7 cellular contexts compared by ENCODE assay signal in genomic region chr2:144431384-144431783, GRCh38.
DNase-seq lines count a peak whose midpoint lies in the region; ATAC-seq and TF ChIP-seq lines count a peak whose summit lies in the region.

No MANE protein-coding gene starts in this region.

- H3K4me3 ChIP-seq in KMS-11 (IDR thresholded peaks at IDR 0.05; ENCODE audit: insufficient read depth, low read depth, low read length), result peak overlapping the region; percentile 41
- H3K4me3 ChIP-seq in SJSA1, result no peak overlapping the region
- no peak overlapping the region for H3K4me3 ChIP-seq in testis

- DNase-seq in SJSA1 (ENCODE audit: low read depth in 1 of 2, low spot score in 2 of 2), result no peak
- peak; percentile 43 for DNase-seq in left kidney (ENCODE audit: low read depth, low spot score)
- DNase-seq in testis, result no peak
- no peak for DNase-seq in left lobe of liver (ENCODE audit: low spot score)
- DNase-seq in D341Med (ENCODE audit: low spot score), result no peak
- no peak for DNase-seq in activated T-cell treated with anti-CD3 and anti-CD28 coated beads for 4 hours

- H3K36me3 ChIP-seq in KMS-11 (ENCODE audit: insufficient read depth), result no peaks in the 10 kb centered on the region
- peaks cover 21% of the 10 kb centered on the region for H3K36me3 ChIP-seq in SJSA1
- H3K36me3 ChIP-seq in testis (ENCODE audit: low read depth, missing control alignments), result no peaks in the 10 kb centered on the region

- 40 to 62% methylated on average over 8 of the region's 8 CpGs for WGBS in testis, 2 donors

- H3K9ac ChIP-seq in KMS-11, result peak overlapping the region; percentile 92

- H3K4me2 ChIP-seq in KMS-11, result peak overlapping the region; percentile 91

- no peaks in the 10 kb centered on the region for H3K27me3 ChIP-seq in KMS-11 (ENCODE audit: insufficient read depth, low read depth)
- H3K27me3 ChIP-seq in SJSA1 (replicated peaks), result no peaks in the 10 kb centered on the region
- H3K27me3 ChIP-seq in testis, result no peaks in the 10 kb centered on the region

- no peak overlapping the region for H2AFZ ChIP-seq in KMS-11 (ENCODE audit: low read depth)

- ATAC-seq in left lobe of liver, result no peak

- H4K20me1 ChIP-seq in KMS-11 (ENCODE audit: insufficient read depth), result no peaks in the 10 kb centered on the region

- TF ChIP-seq POLR2A in testis (IDR thresholded peaks at IDR 0.05), result no peak

- peaks cover 63% of the 10 kb centered on the region for H3K4me1 ChIP-seq in KMS-11 (ENCODE audit: low read depth, poor library complexity, severe bottlenecking)
- H3K4me1 ChIP-seq in SJSA1 (replicated peaks), result peaks cover 49% of the 10 kb centered on the region
- H3K4me1 ChIP-seq in testis, result peaks cover 39% of the 10 kb centered on the region

- no peak for TF ChIP-seq CTCF in KMS-11 (conservative IDR thresholded peaks at IDR 0.05; ENCODE audit: low read depth, low read length)
- TF ChIP-seq CTCF in testis (IDR thresholded peaks at IDR 0.05), result no peak

- no peaks in the 10 kb centered on the region for H3K9me3 ChIP-seq in SJSA1 (replicated peaks)
- no peaks in the 10 kb centered on the region for H3K9me3 ChIP-seq in testis

- 0 out of 2 replicates have a peak, but pooled peaks cover 9% of the 10 kb centered on the region for H3K79me2 ChIP-seq in KMS-11 (ENCODE audit: insufficient read depth, low read depth)

- peak overlapping the region; percentile 99 for H3K27ac ChIP-seq in KMS-11
- H3K27ac ChIP-seq in SJSA1, result peak overlapping the region; percentile 78
- H3K27ac ChIP-seq in testis, result peak overlapping the region; percentile 64 to 80

- intact Hi-C loops in testis (cut with DNase I; ENCODE audit: low total_unique reads), result loop anchor here (10.0 kb wide), 1 partner anchor 83 kb away; no protein-coding TSS in a partner anchor
